8 cellular contexts compared by ENCODE assay signal in genomic region chr1:21904725-21905520, GRCh38. TPM values are rescaled to one million over a fixed set of nuclear protein-coding genes. Genes with fewer than 3 reads are reported as not detected.
A peak's percentile ranks its signal among the peaks of the same experiment; 100 is the strongest.
DNase-seq lines count a peak whose midpoint lies in the region; ATAC-seq and TF ChIP-seq lines count a peak whose summit lies in the region.

No MANE protein-coding gene starts in this region.

- peak overlapping the region; percentile 82 for H3K27ac ChIP-seq in vagina

- H3K9me3 ChIP-seq in vagina, result no peaks in the 10 kb centered on the region

- TF ChIP-seq CTCF in brain (conservative IDR thresholded peaks at IDR 0.05) (no peak), vagina (IDR thresholded peaks at IDR 0.05) (no peak), GM13976 (IDR thresholded peaks at IDR 0.05; ENCODE audit: borderline replicate concordance, control extremely low read depth, extremely low read depth, insufficient read depth, missing control alignments) (no peak)

- H3K27ac Mint-ChIP-seq in brain, result peak overlapping the region in 3 of 5 experiments; percentile 15 to 75 (median 50)

- H3K4me1 ChIP-seq in vagina, result peaks cover 100% of the 10 kb centered on the region

- in situ Hi-C loops in GM13976 (cut with MboI; ENCODE audit: low sequenced_read_pairs, unreplicated experiment), result no loop called here

- peaks cover 60% of the 10 kb centered on the region for H3K4me1 Mint-ChIP-seq in brain

- H3K36me3 Mint-ChIP-seq in brain, result no peaks in the 10 kb centered on the region

- TF ChIP-seq POLR2A in vagina (IDR thresholded peaks at IDR 0.05), result no peak

- intact Hi-C loops in vagina (cut with DNase I), result no loop called here

- no peaks in the 10 kb centered on the region for H3K27me3 ChIP-seq in vagina

- no peak overlapping the region for H3K4me3 Mint-ChIP-seq in brain

- H3K9me3 Mint-ChIP-seq in brain, result no peaks in the 10 kb centered on the region

- DNase-seq in AG08396 (ENCODE audit: low spot score) (peak; percentile 64), MV-4-11 (lab: John Stamatoyannopoulos, UW) (peak; percentile 69), mucosa of gallbladder (ENCODE audit: low spot score) (peak; percentile 85), vagina (ENCODE audit: extremely low spot score in 2 of 2) (no peak), GM13976 (ENCODE audit: low spot score) (no peak), DMS 273 (lab: John Stamatoyannopoulos, UW; ENCODE audit: unreplicated experiment) (no peak)

- H3K36me3 ChIP-seq in vagina, result no peaks in the 10 kb centered on the region

- peaks cover 2% of the 10 kb centered on the region for H3K27me3 Mint-ChIP-seq in brain

- no peak for ATAC-seq in HG03439 (IDR thresholded peaks at IDR 0.05; ENCODE audit: unreplicated experiment)

- H3K4me3 ChIP-seq in vagina, result no peak overlapping the region

RNA-seq across cellular contexts. Expression of gene HSPG2, which starts 32.2 kb away (rescaled TPM):
- polyA plus RNA-seq in brain (ENCODE audit: insufficient read depth, low read depth, low replicate concordance), result 27.0 TPM
- 746 TPM for total RNA-seq in mucosa of gallbladder
- total RNA-seq in vagina, result 179 TPM

Comparison
In these comparisons a context has a peak if more than half of its experiments do, and no peak if none do; other contexts are left out.
1. DNase-seq: peak in AG08396 (single experiment), MV-4-11 (single experiment) and mucosa of gallbladder (single experiment); none in vagina (0 of 2), GM13976 (single experiment) and DMS 273 (single experiment).